8 cellular contexts compared by ENCODE assay signal in genomic region chr7:97104719-97105129, GRCh38. TPM values are rescaled to one million over a fixed set of nuclear protein-coding genes. Genes with fewer than 3 reads are reported as not detected.
A peak's percentile ranks its signal among the peaks of the same experiment; 100 is the strongest.
DNase-seq lines count a peak whose midpoint lies in the region; ATAC-seq, FAIRE-seq and TF ChIP-seq lines count a peak whose summit lies in the region.

No MANE protein-coding gene starts in this region.

- no TSS peak for BruUV-seq in GM12878 (replicated peaks; lab: Mats Ljungman, UMichigan)

- H3K4me3 ChIP-seq in GM12878 (no peak overlapping the region), iPS DF 6.9 (ENCODE audit: low read length) (no peak overlapping the region)

- CTCF ChIA-PET in GM12878 (lab: Yijun Ruan, JAX) = interaction anchor here (0.6 to 3.7 kb wide), 21 partner anchors 10 to 909 kb away, joined by 3 to 26 read pairs (median 4); partner anchors contain the start of gene SDHAF3

- intact Hi-C loops in GM12878 (cut with micrococcal nuclease; ENCODE audit: unreplicated experiment) = loop anchor here (1.0 to 5.0 kb wide), 4 partner anchors 75 to 740 kb away; no protein-coding TSS in a partner anchor

- H3K9ac ChIP-seq in GM12878 (ENCODE audit: control insufficient read depth, insufficient read depth, low read length) = no peak overlapping the region

- no peak for TF ChIP-seq POLR2A in GM12878 (IDR thresholded peaks at IDR 0.05; ENCODE audit: low read depth, low read length)

- H3K27ac ChIP-seq in GM12878 (ENCODE audit: control insufficient read depth, insufficient read depth) = no peak overlapping the region
- H3K27ac ChIP-seq in iPS DF 6.9 (ENCODE audit: low read length) = no peak overlapping the region

- no peak overlapping the region for H3K4me2 ChIP-seq in GM12878 (ENCODE audit: control insufficient read depth, insufficient read depth)

- RAD21 ChIA-PET in GM12878 (lab: Charles Lee; ENCODE audit: unreplicated experiment) = interaction anchor here (0.7 to 1.8 kb wide), 11 partner anchors 9 to 909 kb away, joined by 3 to 8 read pairs (median 3); no protein-coding TSS in a partner anchor

- peak; percentile 84 for TF ChIP-seq RAD21 in GM12878 (IDR thresholded peaks at IDR 0.05; ENCODE audit: insufficient read depth, low read depth, low read length)

- POLR2A ChIA-PET in GM12878 (lab: Charles Lee) = interaction anchor here (0.6 kb wide), 1 partner anchor 74 kb away, joined by 3 read pairs; no protein-coding TSS in a partner anchor

- ATAC-seq in GM18508 (IDR thresholded peaks at IDR 0.05; ENCODE audit: insufficient read depth, unreplicated experiment) (peak; percentile 98), HG02981 (IDR thresholded peaks at IDR 0.05; ENCODE audit: unreplicated experiment) (peak; percentile 97), GM12878 (peak; percentile 99)

- no peaks in the 10 kb centered on the region for H4K20me1 ChIP-seq in GM12878 (ENCODE audit: control insufficient read depth, insufficient read depth)

- H3K79me2 ChIP-seq in GM12878 (ENCODE audit: control insufficient read depth, insufficient read depth, low read length) = no peaks in the 10 kb centered on the region

- in situ Hi-C loops in GM12878 (cut with MboI) = loop anchor here (5.0 kb wide), 2 partner anchors 78 to 733 kb away; no protein-coding TSS in a partner anchor

- no peaks in the 10 kb centered on the region for H3K36me3 ChIP-seq in GM12878 (ENCODE audit: control insufficient read depth in 2 of 2, insufficient read depth in 2 of 2, low read length in 1 of 2)
- H3K36me3 ChIP-seq in iPS DF 6.9 (ENCODE audit: control insufficient read depth, insufficient read depth, low read length) = no peaks in the 10 kb centered on the region

- FAIRE-seq in A204.1 (lab: Jason Lieb, UNC) = peak; percentile 64
- FAIRE-seq in GM12878 (lab: Jason Lieb, UNC) = peak; percentile 81

- DNase-seq in NCI-H2081 (lab: John Stamatoyannopoulos, UW) = peak; percentile 86
- peak; percentile 67 for DNase-seq in UCSD-AML1 (lab: John Stamatoyannopoulos, UW; ENCODE audit: unreplicated experiment)
- DNase-seq in GM12878 (ENCODE audit: low read depth, low spot score) = no peak
- DNase-seq in iPS DF 6.9 (ENCODE audit: low read depth, low spot score) = peak; percentile 58
- peak; percentile 20 to 68 for DNase-seq in stimulated activated CD4-positive, alpha-beta T cell treated with anti-CD3 and anti-CD28 coated beads, Interleukin-12 subunit alpha, Interleukin-12 subunit beta, amount 100 ng/mL, for 24 hours (ENCODE audit: low read depth in 2 of 2)

- peak; percentile 69 to 92 (median 71); a peak in 5 of 6 replicates for TF ChIP-seq CTCF in GM12878 (IDR thresholded peaks at IDR 0.05 in 2 of 3, conservative IDR thresholded peaks at IDR 0.05 in 1 of 3; ENCODE audit: control insufficient read depth in 2 of 3, extremely low read depth in 1 of 3, insufficient read depth in 1 of 3, low read depth in 3 of 3, low read length in 3 of 3)

- no peaks in the 10 kb centered on the region for H3K9me3 ChIP-seq in GM12878 (replicated peaks; ENCODE audit: control insufficient read depth, insufficient read depth, low read length)
- no peaks in the 10 kb centered on the region for H3K9me3 ChIP-seq in iPS DF 6.9 (ENCODE audit: control insufficient read depth, insufficient read depth, low read length)

- H3K27me3 ChIP-seq in GM12878 (replicated peaks in 1 of 2; ENCODE audit: control insufficient read depth in 2 of 2, insufficient read depth in 2 of 2, low read length in 1 of 2) (no peaks in the 10 kb centered on the region; a peak in 1 of 4 replicates), iPS DF 6.9 (ENCODE audit: control insufficient read depth, insufficient read depth, low read length) (no peaks in the 10 kb centered on the region)

- TF ChIP-seq EP300 in GM12878 (IDR thresholded peaks at IDR 0.05; ENCODE audit: borderline replicate concordance in 1 of 2, control insufficient read depth in 1 of 2, low read depth in 2 of 2, low read length in 2 of 2) = no peak

- WGBS in GM12878 (ENCODE audit: insufficient coverage, insufficient replicate concordance, low lambda C conversion rate, missing lambda C conversion rate) = 9% methylated on average over 6 of the region's 6 CpGs
- no CpG with 5 or more reads among the region's 6 CpGs for WGBS in iPS DF 6.9 (ENCODE audit: insufficient coverage, insufficient read length)

- H3K4me1 ChIP-seq in GM12878 (ENCODE audit: control insufficient read depth, insufficient read depth, low read length) (no peaks in the 10 kb centered on the region), iPS DF 6.9 (ENCODE audit: control insufficient read depth, insufficient read depth, low read length) (no peaks in the 10 kb centered on the region)

- no peak overlapping the region; the same call in 1 of the 2 replicates for H2AFZ ChIP-seq in GM12878 (ENCODE audit: control insufficient read depth, low read depth, low read length)

- SMC1A ChIA-PET in GM12878 (lab: Charles Lee; ENCODE audit: uncharacterized antibody, unreplicated experiment) = interaction anchor here (0.7 to 3.1 kb wide), 12 partner anchors 9 to 1185 kb away, joined by 3 to 19 read pairs (median 6); partner anchors contain the start of gene SDHAF3

TF ChIP-seq in GM12878, 131 proteins besides CTCF, POLR2A, EP300 and RAD21 (continues in another document):
- TF ChIP-seq SIN3A (IDR thresholded peaks at IDR 0.05; ENCODE audit: low read depth, low read length) = no peak
- TF ChIP-seq PKNOX1 (IDR thresholded peaks at IDR 0.05) = 0 out of 2 replicates have a peak, but pooled peaks have one; percentile 27
- no peak for TF ChIP-seq HDGF (IDR thresholded peaks at IDR 0.05)
- TF ChIP-seq POU2F2 (IDR thresholded peaks at IDR 0.05; ENCODE audit: borderline replicate concordance, low read depth, low read length) = no peak
- TF ChIP-seq SMARCA5 (IDR thresholded peaks at IDR 0.05) = no peak
- TF ChIP-seq, protein P1, sequence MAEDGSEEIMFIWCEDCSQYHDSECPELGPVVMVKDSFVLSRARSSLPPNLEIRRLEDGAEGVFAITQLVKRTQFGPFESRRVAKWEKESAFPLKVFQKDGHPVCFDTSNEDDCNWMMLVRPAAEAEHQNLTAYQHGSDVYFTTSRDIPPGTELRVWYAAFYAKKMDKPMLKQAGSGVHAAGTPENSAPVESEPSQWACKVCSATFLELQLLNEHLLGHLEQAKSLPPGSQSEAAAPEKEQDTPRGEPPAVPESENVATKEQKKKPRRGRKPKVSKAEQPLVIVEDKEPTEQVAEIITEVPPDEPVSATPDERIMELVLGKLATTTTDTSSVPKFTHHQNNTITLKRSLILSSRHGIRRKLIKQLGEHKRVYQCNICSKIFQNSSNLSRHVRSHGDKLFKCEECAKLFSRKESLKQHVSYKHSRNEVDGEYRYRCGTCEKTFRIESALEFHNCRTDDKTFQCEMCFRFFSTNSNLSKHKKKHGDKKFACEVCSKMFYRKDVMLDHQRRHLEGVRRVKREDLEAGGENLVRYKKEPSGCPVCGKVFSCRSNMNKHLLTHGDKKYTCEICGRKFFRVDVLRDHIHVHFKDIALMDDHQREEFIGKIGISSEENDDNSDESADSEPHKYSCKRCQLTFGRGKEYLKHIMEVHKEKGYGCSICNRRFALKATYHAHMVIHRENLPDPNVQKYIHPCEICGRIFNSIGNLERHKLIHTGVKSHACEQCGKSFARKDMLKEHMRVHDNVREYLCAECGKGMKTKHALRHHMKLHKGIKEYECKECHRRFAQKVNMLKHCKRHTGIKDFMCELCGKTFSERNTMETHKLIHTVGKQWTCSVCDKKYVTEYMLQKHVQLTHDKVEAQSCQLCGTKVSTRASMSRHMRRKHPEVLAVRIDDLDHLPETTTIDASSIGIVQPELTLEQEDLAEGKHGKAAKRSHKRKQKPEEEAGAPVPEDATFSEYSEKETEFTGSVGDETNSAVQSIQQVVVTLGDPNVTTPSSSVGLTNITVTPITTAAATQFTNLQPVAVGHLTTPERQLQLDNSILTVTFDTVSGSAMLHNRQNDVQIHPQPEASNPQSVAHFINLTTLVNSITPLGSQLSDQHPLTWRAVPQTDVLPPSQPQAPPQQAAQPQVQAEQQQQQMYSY (CRISPR knock-in tag; IDR thresholded peaks at IDR 0.05) = no peak
- no peak for TF ChIP-seq SREBF2 (IDR thresholded peaks at IDR 0.05; ENCODE audit: low read length)
- TF ChIP-seq POLR2AphosphoS2 (IDR thresholded peaks at IDR 0.05; ENCODE audit: low read depth, low read length) = no peak
- TF ChIP-seq IRF4 (IDR thresholded peaks at IDR 0.05; ENCODE audit: low read depth, low read length) = no peak
- TF ChIP-seq SP1 (IDR thresholded peaks at IDR 0.05; ENCODE audit: low read depth, low read length) = no peak
- no peak for TF ChIP-seq CHD2 (IDR thresholded peaks at IDR 0.05; ENCODE audit: borderline replicate concordance, low read depth, low read length)
- TF ChIP-seq ETV6 (conservative IDR thresholded peaks at IDR 0.05 in 1 of 2, IDR thresholded peaks at IDR 0.05 in 1 of 2; ENCODE audit: borderline replicate concordance in 1 of 2, low read depth in 1 of 2) = no peak

RNA-seq across cellular contexts. Expression of gene SDHAF3, which starts 12.8 kb away (rescaled TPM):
- total RNA-seq in GM12878 (2013; cell fraction: nucleolus; rRNA removed) = 6.5 and 13.6 TPM in 2 replicates
- total RNA-seq in GM12878 (2014; rRNA removed) = 29.1 and 30.7 TPM in 2 replicates
- total RNA-seq in GM12878 (2014; rRNA removed; fragmentation: Illumina TruSeq; extraction: Trizol) = 72.8 and 74.7 TPM in 2 replicates
- 25.0 and 29.3 TPM in 2 replicates for total RNA-seq in GM12878 (2021)
- polyA plus RNA-seq in GM12878 (2011; ENCODE audit: low read depth) = 13.7 TPM
- 54.2 and 89.2 TPM in 2 replicates for polyA plus RNA-seq in GM12878 (2011; rRNA removed)
- polyA plus RNA-seq in GM12878 (2011; cell fraction: cytosol; rRNA removed) = 16.0 and 17.5 TPM in 2 replicates
- 11.2 and 14.4 TPM in 2 replicates for polyA plus RNA-seq in GM12878 (2011; cell fraction: nucleus; rRNA removed)
- 16.9 and 19.3 TPM in 2 replicates for polyA plus RNA-seq in GM12878 (2012)
- 40.2 and 50.2 TPM in 2 replicates for polyA plus RNA-seq in GM12878 (2014; fragmentation: Illumina TruSeq; extraction: Trizol)
- 100 to 1,000 TPM; 101 to 124 TPM for polyA plus RNA-seq in GM12878 (2014; fragmentation: Nextera tagmentation; extraction: Ambion mirVana)
- polyA plus RNA-seq in GM12878 (2014; rRNA removed) = 17.1 and 24.3 TPM in 2 replicates
- 100 to 1,000 TPM in 1 of 2 experiments, 10 to 100 TPM in 1; 99.0 to 111 TPM for polyA plus RNA-seq in GM12878 (2016; fragmentation: Nextera tagmentation; extraction: Ambion mirVana)
- polyA minus RNA-seq in GM12878 (2011; rRNA and poly(A)+ RNA removed) = 9.4 and 10.5 TPM in 2 replicates
- 22.2 and 31.3 TPM in 2 replicates for polyA minus RNA-seq in GM12878 (2011; cell fraction: cytosol; rRNA and poly(A)+ RNA removed)
- 4.0 and 17.7 TPM in 2 replicates for polyA minus RNA-seq in GM12878 (2011; cell fraction: nucleus; rRNA and poly(A)+ RNA removed)
